3 cellular contexts compared by ENCODE assay signal in genomic region chr10:46941091-46941490, GRCh38. TPM values are rescaled to one million over a fixed set of nuclear protein-coding genes. Genes with fewer than 3 reads are reported as not detected.
"Had no signal": no experiment of that assay in that cellular context is flagged by ENCODE, and none has a peak within 500 bp of the region (broad histone marks: within the 10 kb centered on the region; RNA-seq: fewer than 3 reads in every experiment).

No MANE protein-coding gene starts in this region.

RNA-seq across cellular contexts. Expression of gene PTPN20, which starts 29.9 kb away (rescaled TPM):
- total RNA-seq: ascending aorta, astrocyte, chondrocyte had no signal
